In genomic region chr6:37137881-37138568, GRCh38 we compare ENCODE assay signal across 1 cellular context.
TF ChIP-seq lines count a peak whose summit lies in the region.

No MANE protein-coding gene starts in this region.

TF ChIP-seq in HEK293, 187 proteins besides CTCF, POLR2A, EP300 and RAD21 (continued from another document):
- 0 out of 2 replicates have a peak, but pooled peaks have one; percentile 2 for TF ChIP-seq ZNF335 (tag by site-specific recombination; conservative IDR thresholded peaks at IDR 0.05)
- TF ChIP-seq ZNF776 (tag by site-specific recombination; IDR thresholded peaks at IDR 0.05; ENCODE audit: borderline replicate concordance), result no peak
- TF ChIP-seq KLF16 (tag by site-specific recombination; IDR thresholded peaks at IDR 0.05), result no peak
- no peak for TF ChIP-seq ZSCAN18 (tag by site-specific recombination; IDR thresholded peaks at IDR 0.05)
- no peak for TF ChIP-seq ZNF266 (tag by site-specific recombination; IDR thresholded peaks at IDR 0.05; ENCODE audit: low read depth)
- no peak for TF ChIP-seq ZNF398 (tag by site-specific recombination; IDR thresholded peaks at IDR 0.05)
- TF ChIP-seq REST (tag by site-specific recombination; IDR thresholded peaks at IDR 0.05), result no peak
- TF ChIP-seq ZNF341 (tag by site-specific recombination; IDR thresholded peaks at IDR 0.05; ENCODE audit: low read depth), result peak; percentile 2; the same call in 1 of the 2 replicates
- no peak for TF ChIP-seq ZNF791 (tag by site-specific recombination; IDR thresholded peaks at IDR 0.05)
- TF ChIP-seq ZNF416 (tag by site-specific recombination; IDR thresholded peaks at IDR 0.05), result no peak
- TF ChIP-seq TRIM28 (IDR thresholded peaks at IDR 0.05; ENCODE audit: borderline replicate concordance, low read length), result no peak
- 0 out of 2 replicates have a peak, but pooled peaks have one; percentile 12 for TF ChIP-seq ZBTB17 (tag by site-specific recombination; IDR thresholded peaks at IDR 0.05)
- TF ChIP-seq SP7 (tag by site-specific recombination; IDR thresholded peaks at IDR 0.05), result 0 out of 2 replicates have a peak, but pooled peaks have one; percentile 9
- TF ChIP-seq ZNF449 (tag by site-specific recombination; IDR thresholded peaks at IDR 0.05), result 0 out of 2 replicates have a peak, but pooled peaks have one; percentile 7
- TF ChIP-seq ZNF366 (tag by site-specific recombination; conservative IDR thresholded peaks at IDR 0.05), result 0 out of 2 replicates have a peak, but pooled peaks have one; percentile 3
- TF ChIP-seq WT1 (tag by site-specific recombination; IDR thresholded peaks at IDR 0.05), result peak; percentile 51; the same call in 1 of the 2 replicates
- peak; percentile 77 for TF ChIP-seq GLIS1 (tag by site-specific recombination; IDR thresholded peaks at IDR 0.05)
- TF ChIP-seq TCF7L2 (IDR thresholded peaks at IDR 0.05; ENCODE audit: borderline replicate concordance, low read depth, low read length), result 0 out of 2 replicates have a peak, but pooled peaks have one; percentile 31
- TF ChIP-seq ZNF792 (tag by site-specific recombination; IDR thresholded peaks at IDR 0.05), result no peak
- TF ChIP-seq ZNF501 (tag by site-specific recombination; IDR thresholded peaks at IDR 0.05), result no peak
- no peak for TF ChIP-seq ZNF658 (tag by site-specific recombination; IDR thresholded peaks at IDR 0.05)
- peak; percentile 70 for TF ChIP-seq ZBTB44 (tag by site-specific recombination; IDR thresholded peaks at IDR 0.05)
- no peak for TF ChIP-seq ZNF433 (tag by site-specific recombination; IDR thresholded peaks at IDR 0.05; ENCODE audit: low read depth)
- TF ChIP-seq ZBTB7A (tag by site-specific recombination; IDR thresholded peaks at IDR 0.05; ENCODE audit: low read depth), result no peak
- TF ChIP-seq ZNF76 (tag by site-specific recombination; IDR thresholded peaks at IDR 0.05; ENCODE audit: borderline replicate concordance, low read depth), result peak; percentile 2; the same call in 1 of the 2 replicates
- TF ChIP-seq ZNF239 (tag by site-specific recombination; IDR thresholded peaks at IDR 0.05), result no peak
- TF ChIP-seq ZNF677 (tag by site-specific recombination; IDR thresholded peaks at IDR 0.05), result no peak
- TF ChIP-seq ZNF670 (tag by site-specific recombination; IDR thresholded peaks at IDR 0.05; ENCODE audit: low read depth), result no peak
- no peak for TF ChIP-seq GLI2 (tag by site-specific recombination; IDR thresholded peaks at IDR 0.05; ENCODE audit: borderline replicate concordance, low read depth)
- TF ChIP-seq ZNF510 (tag by site-specific recombination; IDR thresholded peaks at IDR 0.05; ENCODE audit: insufficient replicate concordance), result no peak
- TF ChIP-seq ZNF2 (tag by site-specific recombination; IDR thresholded peaks at IDR 0.05), result no peak
